21 cellular contexts compared by ENCODE assay signal in genomic region chr1:200355815-200356214, GRCh38. TPM values are rescaled to one million over a fixed set of nuclear protein-coding genes. Genes with fewer than 3 reads are reported as not detected.
DNase-seq lines count a peak whose midpoint lies in the region; ATAC-seq and TF ChIP-seq lines count a peak whose summit lies in the region.
"Had no signal": no experiment of that assay in that cellular context is flagged by ENCODE, and none has a peak within 500 bp of the region (broad histone marks: within the 10 kb centered on the region; RNA-seq: fewer than 3 reads in every experiment).

No MANE protein-coding gene starts in this region.

- no peaks in the 10 kb centered on the region for H3K36me3 ChIP-seq in upper lobe of left lung
- no peaks in the 10 kb centered on the region for H3K36me3 ChIP-seq in brain microvascular endothelial cell (replicated peaks)
- H3K36me3 ChIP-seq: gastrocnemius medialis, right atrium auricular region had no signal

- peaks cover 9 to 28% (median 19%) of the 10 kb centered on the region in 4 donors for H3K4me1 ChIP-seq in upper lobe of left lung
- H3K4me1 ChIP-seq: gastrocnemius medialis, right atrium auricular region, testis had no signal

- no peak for ATAC-seq in WTC11
- peak in 1 of 2 donors; percentile 21 for ATAC-seq in upper lobe of left lung (ENCODE audit: low FRiP score in 2 of 2)
- ATAC-seq: esophagus mucosa, gastrocnemius medialis had no signal

- intact Hi-C loops in activated naive CD4-positive, alpha-beta T cell treated with anti-CD3 and anti-CD28 coated beads for 36 hours (cut with micrococcal nuclease), result no loop called here

- H3K4me3 ChIP-seq in HL-60 (replicated peaks; ENCODE audit: insufficient read depth, low read length), result no peak overlapping the region
- no peak overlapping the region for H3K4me3 ChIP-seq in upper lobe of left lung
- no peak overlapping the region for H3K4me3 ChIP-seq in brain microvascular endothelial cell (ENCODE audit: low read depth, low read length)
- H3K4me3 ChIP-seq: gastrocnemius medialis, right atrium auricular region, testis had no signal

- no peaks in the 10 kb centered on the region for H3K36me3 Mint-ChIP-seq in activated naive CD4-positive, alpha-beta T cell treated with anti-CD3 and anti-CD28 coated beads for 36 hours (ENCODE audit: low read depth)
- H3K36me3 Mint-ChIP-seq in WTC11, result no peaks in the 10 kb centered on the region

- in situ Hi-C loops in brain microvascular endothelial cell (cut with HindIII; ENCODE audit: low pct_ligation_motif_present, low sequenced_read_pairs), result no loop called here

- WGBS in upper lobe of left lung, 2 donors, result 62 to 77% methylated on average over 3 of the region's 3 CpGs

- TF ChIP-seq CTCF in HL-60 (IDR thresholded peaks at IDR 0.05; ENCODE audit: insufficient read depth, low read length) (no peak), WTC11 (IDR thresholded peaks at IDR 0.05) (no peak), upper lobe of left lung (IDR thresholded peaks at IDR 0.05) (no peak), brain microvascular endothelial cell (IDR thresholded peaks at IDR 0.05; ENCODE audit: low read depth, low read length, missing control alignments) (no peak)

- no peaks in the 10 kb centered on the region for H3K9me3 Mint-ChIP-seq in activated naive CD4-positive, alpha-beta T cell treated with anti-CD3 and anti-CD28 coated beads for 36 hours
- H3K9me3 Mint-ChIP-seq in WTC11, result no peaks in the 10 kb centered on the region
- H3K9me3 Mint-ChIP-seq: CD4-positive, alpha-beta T cell had no signal

- POLR2A ChIA-PET in WTC11 (lab: Charles Lee), result interaction anchor here (0.6 kb wide), 1 partner anchor 9 kb away, joined by 3 read pairs; no protein-coding TSS in a partner anchor

- H3K4me3 Mint-ChIP-seq in activated naive CD4-positive, alpha-beta T cell treated with anti-CD3 and anti-CD28 coated beads for 36 hours, result no peak overlapping the region
- no peak overlapping the region for H3K4me3 Mint-ChIP-seq in WTC11
- H3K4me3 Mint-ChIP-seq: CD4-positive, alpha-beta T cell had no signal

- CTCF ChIA-PET in activated naive CD4-positive, alpha-beta T cell treated with anti-CD3 and anti-CD28 coated beads for 36 hours (lab: Charles Lee), result no interaction called here
- CTCF ChIA-PET in WTC11 (lab: Charles Lee), result interaction anchor here (1.1 kb wide), 1 partner anchor 9 kb away, joined by 6 read pairs; no protein-coding TSS in a partner anchor

- H3K27me3 Mint-ChIP-seq in activated naive CD4-positive, alpha-beta T cell treated with anti-CD3 and anti-CD28 coated beads for 36 hours (ENCODE audit: low read depth), result no peaks in the 10 kb centered on the region
- no peaks in the 10 kb centered on the region for H3K27me3 Mint-ChIP-seq in WTC11 (ENCODE audit: low read depth)
- H3K27me3 Mint-ChIP-seq: CD4-positive, alpha-beta T cell had no signal

- H3K4me1 Mint-ChIP-seq in activated naive CD4-positive, alpha-beta T cell treated with anti-CD3 and anti-CD28 coated beads for 36 hours (ENCODE audit: low read depth), result peaks cover 33% of the 10 kb centered on the region
- H3K4me1 Mint-ChIP-seq in WTC11, result peaks cover 34% of the 10 kb centered on the region

- no peak for TF ChIP-seq EP300 in upper lobe of left lung (IDR thresholded peaks at IDR 0.05)

- H3K27ac Mint-ChIP-seq in activated naive CD4-positive, alpha-beta T cell treated with anti-CD3 and anti-CD28 coated beads for 36 hours, result peak overlapping the region; percentile 1
- peak overlapping the region; percentile 51 for H3K27ac Mint-ChIP-seq in WTC11
- H3K27ac Mint-ChIP-seq: CD4-positive, alpha-beta T cell had no signal

- peak overlapping the region; percentile 83 for H3K27ac ChIP-seq in HL-60 (replicated peaks)
- H3K27ac ChIP-seq in upper lobe of left lung, result peak overlapping the region in 3 of 4 donors; percentile 31 to 79 (median 67)
- no peak overlapping the region for H3K27ac ChIP-seq in brain microvascular endothelial cell
- H3K27ac ChIP-seq: gastrocnemius medialis, right atrium auricular region, testis had no signal

- H3K27me3 ChIP-seq in HL-60 (ENCODE audit: insufficient read depth, poor library complexity, severe bottlenecking) (no peaks in the 10 kb centered on the region), upper lobe of left lung (no peaks in the 10 kb centered on the region), brain microvascular endothelial cell (replicated peaks) (no peaks in the 10 kb centered on the region)
- H3K27me3 ChIP-seq: gastrocnemius medialis, right atrium auricular region, testis had no signal

- no peak for TF ChIP-seq POLR2A in upper lobe of left lung (IDR thresholded peaks at IDR 0.05)

- no peak for DNase-seq in activated naive CD4-positive, alpha-beta T cell treated with anti-CD3 and anti-CD28 coated beads for 36 hours
- no peak for DNase-seq in activated naive CD4-positive, alpha-beta T cell treated with Interleukin-2 at 50 U/mL for 16 hours
- DNase-seq in HL-60 (ENCODE audit: low read depth in 1 of 2, low spot score in 1 of 2) (peak; percentile 41 to 71), WTC11 (ENCODE audit: low spot score) (no peak), upper lobe of left lung (no peak), NCI-H2171 (lab: John Stamatoyannopoulos, UW) (no peak), DMS153 (lab: John Stamatoyannopoulos, UW) (no peak), brain microvascular endothelial cell (no peak)
- DNase-seq: activated CD4-positive, CD25-positive, alpha-beta regulatory T cell treated with anti-CD3 and anti-CD28 coated beads, Interleukin-2, amount 50 U/mL, for 72 hours; activated effector memory CD4-positive, alpha-beta T cell treated with Interleukin-2 at 50 U/mL for 16 hours; caudate nucleus; CD4-positive, alpha-beta T cell; gastrocnemius medialis; GOT3; mammary epithelial cell; NCI-H1694 treated with DMSO at 0.1 percent for 48 hours; NCI-H446 treated with DMSO at 0.1 percent for 48 hours; SHP77 treated with DMSO at 0.1 percent for 48 hours; testis had no signal

- no peaks in the 10 kb centered on the region for H3K9me3 ChIP-seq in upper lobe of left lung
- H3K9me3 ChIP-seq: gastrocnemius medialis, right atrium auricular region, testis had no signal

TF ChIP-seq in WTC11, 78 proteins besides CTCF, POLR2A, EP300 and RAD21:
- TF ChIP-seq SMAD3 (CRISPR knock-in tag; IDR thresholded peaks at IDR 0.05; ENCODE audit: borderline replicate concordance) (no peak), E2F5 (CRISPR knock-in tag; IDR thresholded peaks at IDR 0.05) (no peak)
TF ChIP-seq in WTC11: peak in this region for 0.

RNA-seq across cellular contexts. Expression of gene ZNF281, which starts 54.0 kb away (rescaled TPM):
- total RNA-seq in activated naive CD4-positive, alpha-beta T cell treated with anti-CD3 and anti-CD28 coated beads for 36 hours, result 1 to 10 TPM; 6.4 to 7.5 TPM
- 47.7 to 49.6 TPM (median 49.3 TPM) in 3 replicates for total RNA-seq in WTC11 (2021)
- total RNA-seq in upper lobe of left lung, result 10 to 100 TPM; 11.4 to 26.8 (median 16.6) TPM

Comparison
In these comparisons a context has a peak if more than half of its experiments do, and no peak if none do; other contexts are left out.
1. DNase-seq: peak in HL-60 (2 of 2); none in activated naive CD4-positive, alpha-beta T cell treated with anti-CD3 and anti-CD28 coated beads for 36 hours (single experiment), activated naive CD4-positive, alpha-beta T cell treated with Interleukin-2 at 50 U/mL for 16 hours (single experiment), WTC11 (single experiment), upper lobe of left lung (0 of 2), NCI-H2171 (single experiment), DMS153 (single experiment) and brain microvascular endothelial cell (single experiment).